ENCODE assay signal across 2 cellular contexts in the genomic region with DNA sequence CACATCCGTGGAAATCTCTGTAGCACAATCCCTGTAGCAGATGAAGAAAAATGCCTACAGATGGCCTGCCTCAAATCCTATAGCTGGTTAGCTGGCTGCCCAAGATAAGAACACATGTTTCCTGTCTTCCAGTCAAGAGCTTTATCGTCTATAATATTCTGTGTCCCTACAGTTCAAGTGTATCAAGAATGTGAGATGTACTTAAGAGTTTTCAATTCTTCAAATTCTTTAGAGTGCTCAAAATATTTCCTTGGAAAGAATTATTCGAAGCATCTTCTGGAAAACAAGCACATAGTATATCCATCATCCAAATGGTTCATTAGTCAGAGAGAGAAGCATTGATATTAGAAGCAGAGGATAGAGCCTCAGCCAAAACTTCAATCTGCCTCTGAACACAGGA.
TF ChIP-seq lines count a peak whose summit lies in the region.

No MANE protein-coding gene starts in this region.

TF ChIP-seq in SK-N-SH, 30 proteins besides CTCF, POLR2A, EP300 and RAD21 (continued from another document):
- TF ChIP-seq, protein P1, sequence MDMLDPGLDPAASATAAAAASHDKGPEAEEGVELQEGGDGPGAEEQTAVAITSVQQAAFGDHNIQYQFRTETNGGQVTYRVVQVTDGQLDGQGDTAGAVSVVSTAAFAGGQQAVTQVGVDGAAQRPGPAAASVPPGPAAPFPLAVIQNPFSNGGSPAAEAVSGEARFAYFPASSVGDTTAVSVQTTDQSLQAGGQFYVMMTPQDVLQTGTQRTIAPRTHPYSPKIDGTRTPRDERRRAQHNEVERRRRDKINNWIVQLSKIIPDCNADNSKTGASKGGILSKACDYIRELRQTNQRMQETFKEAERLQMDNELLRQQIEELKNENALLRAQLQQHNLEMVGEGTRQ (IDR thresholded peaks at IDR 0.05; ENCODE audit: borderline replicate concordance, low read depth, low read length): no peak
- TF ChIP-seq RFX5 (IDR thresholded peaks at IDR 0.05; ENCODE audit: low read length) (no peak), FOXM1 (IDR thresholded peaks at IDR 0.05; ENCODE audit: low read depth) (0 out of 2 replicates have a peak, but pooled peaks have one; percentile 39), TAF1 (IDR thresholded peaks at IDR 0.05; ENCODE audit: borderline replicate concordance, low read depth, low read length) (no peak), NFIC (IDR thresholded peaks at IDR 0.05; ENCODE audit: borderline replicate concordance) (no peak; the same call in 1 of the 2 replicates), JUND (IDR thresholded peaks at IDR 0.05) (no peak), TEAD4 (IDR thresholded peaks at IDR 0.05; ENCODE audit: borderline replicate concordance, insufficient read depth) (peak; percentile 46; the same call in 1 of the 2 replicates)
- TF ChIP-seq, protein P2, sequence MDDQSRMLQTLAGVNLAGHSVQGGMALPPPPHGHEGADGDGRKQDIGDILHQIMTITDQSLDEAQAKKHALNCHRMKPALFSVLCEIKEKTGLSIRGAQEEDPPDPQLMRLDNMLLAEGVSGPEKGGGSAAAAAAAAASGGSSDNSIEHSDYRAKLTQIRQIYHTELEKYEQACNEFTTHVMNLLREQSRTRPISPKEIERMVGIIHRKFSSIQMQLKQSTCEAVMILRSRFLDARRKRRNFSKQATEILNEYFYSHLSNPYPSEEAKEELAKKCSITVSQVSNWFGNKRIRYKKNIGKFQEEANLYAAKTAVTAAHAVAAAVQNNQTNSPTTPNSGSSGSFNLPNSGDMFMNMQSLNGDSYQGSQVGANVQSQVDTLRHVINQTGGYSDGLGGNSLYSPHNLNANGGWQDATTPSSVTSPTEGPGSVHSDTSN (IDR thresholded peaks at IDR 0.05): peak; percentile 55
- TF ChIP-seq, protein P3, sequence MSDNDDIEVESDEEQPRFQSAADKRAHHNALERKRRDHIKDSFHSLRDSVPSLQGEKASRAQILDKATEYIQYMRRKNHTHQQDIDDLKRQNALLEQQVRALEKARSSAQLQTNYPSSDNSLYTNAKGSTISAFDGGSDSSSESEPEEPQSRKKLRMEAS (IDR thresholded peaks at IDR 0.05; ENCODE audit: low read depth): peak; percentile 26; the same call in 1 of the 2 replicates

TF ChIP-seq in endothelial cell of umbilical vein, 7 proteins besides CTCF, POLR2A, EP300 and RAD21 (continued from another document):
- TF ChIP-seq, protein P3 (IDR thresholded peaks at IDR 0.05; ENCODE audit: insufficient read depth, insufficient read length): no peak
- TF ChIP-seq POLR2AphosphoS5 (IDR thresholded peaks at IDR 0.05; ENCODE audit: insufficient read depth, low read depth, low read length): peak; percentile 36
- TF ChIP-seq MYC (IDR thresholded peaks at IDR 0.05; ENCODE audit: low read depth, low read length): no peak
- TF ChIP-seq EZH2 (IDR thresholded peaks at IDR 0.05; ENCODE audit: borderline replicate concordance, low read depth, low read length, severe bottlenecking): no peak
- peak; percentile 59 for TF ChIP-seq JUN (IDR thresholded peaks at IDR 0.05; ENCODE audit: borderline replicate concordance, insufficient read depth, insufficient read length, low read depth)
TF ChIP-seq in endothelial cell of umbilical vein: peak in this region for 3.
